ENCODE assay signal across 26 cellular contexts in genomic region chrX:133929836-133930464, GRCh38. TPM values are rescaled to one million over a fixed set of nuclear protein-coding genes. Genes with fewer than 3 reads are reported as not detected.
"Had no signal": no experiment of that assay in that cellular context is flagged by ENCODE, and none has a peak within 500 bp of the region (broad histone marks: within the 10 kb centered on the region; RNA-seq: fewer than 3 reads in every experiment).

No MANE protein-coding gene starts in this region.

- H3K36me3 Mint-ChIP-seq: naive B cell; stimulated activated naive B cell treated with anti-CD40 and anti-IgM and Interleukin-4, amounts not matched to agents 10 μg/mL and 1 μg/mL and 100 μg/mL, for 72 hours had no signal

- H3K27ac Mint-ChIP-seq: naive B cell; nephron progenitor cell; stimulated activated naive B cell treated with anti-CD40 and anti-IgM and Interleukin-4, amounts not matched to agents 10 μg/mL and 1 μg/mL and 100 μg/mL, for 72 hours; stimulated activated naive CD8-positive, alpha-beta T cell treated with anti-CD3 and anti-CD28 coated beads, Interleukin-15, amount 100 ng/mL, for 72 hours had no signal

- H3K27me3 Mint-ChIP-seq: stimulated activated naive CD8-positive, alpha-beta T cell treated with anti-CD3 and anti-CD28 coated beads, Interleukin-15, amount 100 ng/mL, for 72 hours had no signal

- H3K36me3 ChIP-seq: esophagus squamous epithelium, lower lobe of right lung, neutrophil, sigmoid colon, thoracic aorta, transverse colon had no signal

- H2AFZ ChIP-seq: hepatocyte had no signal

- H3K4me3 Mint-ChIP-seq: naive B cell; nephron progenitor cell; stimulated activated naive B cell treated with anti-CD40 and anti-IgM and Interleukin-4, amounts not matched to agents 10 μg/mL and 1 μg/mL and 100 μg/mL, for 72 hours; stimulated activated naive CD8-positive, alpha-beta T cell treated with anti-CD3 and anti-CD28 coated beads, Interleukin-15, amount 100 ng/mL, for 72 hours had no signal

- H3K79me2 ChIP-seq: hepatocyte had no signal

- H3K9me3 Mint-ChIP-seq: stimulated activated naive B cell treated with anti-CD40 and anti-IgM and Interleukin-4, amounts not matched to agents 10 μg/mL and 1 μg/mL and 100 μg/mL, for 72 hours; stimulated activated naive CD8-positive, alpha-beta T cell treated with anti-CD3 and anti-CD28 coated beads, Interleukin-15, amount 100 ng/mL, for 72 hours had no signal

- DNase-seq: central memory CD4-positive, alpha-beta T cell; cortex of kidney; dorsolateral prefrontal cortex; effector memory CD4-positive, alpha-beta T cell; esophagus squamous epithelium; foreskin melanocyte; head of caudate nucleus; lower lobe of right lung; mesenchymal stem cell; midbrain; naive B cell; nephron progenitor cell; posterior cingulate gyrus; sigmoid colon; stimulated activated CD4-positive, alpha-beta T cell treated with anti-CD3 and anti-CD28 coated beads, Interleukin-2, amount 100 ng/mL, for 24 hours; stimulated activated CD4-positive, alpha-beta T cell treated with anti-CD3 and anti-CD28 coated beads, Interleukin-4, amount 100 ng/mL, for 4 hours; stimulated activated naive B cell treated with anti-CD40 and anti-IgM and Interleukin-4, amounts not matched to agents 10 μg/mL and 1 μg/mL and 100 μg/mL, for 72 hours; stimulated activated naive CD8-positive, alpha-beta T cell treated with anti-CD3 and anti-CD28 coated beads, Interleukin-15, amount 100 ng/mL, for 72 hours; transverse colon had no signal

- H3K4me1 Mint-ChIP-seq: naive B cell; stimulated activated naive B cell treated with anti-CD40 and anti-IgM and Interleukin-4, amounts not matched to agents 10 μg/mL and 1 μg/mL and 100 μg/mL, for 72 hours; stimulated activated naive CD8-positive, alpha-beta T cell treated with anti-CD3 and anti-CD28 coated beads, Interleukin-15, amount 100 ng/mL, for 72 hours had no signal

- H3K27ac ChIP-seq: dorsolateral prefrontal cortex, esophagus squamous epithelium, hepatocyte, lower lobe of right lung, neutrophil, sigmoid colon, skin epidermis, thoracic aorta, transverse colon had no signal

- FAIRE-seq: endometrium had no signal

- H3K27me3 ChIP-seq: esophagus squamous epithelium, hepatocyte, neutrophil, sigmoid colon, transverse colon had no signal

- ATAC-seq: lower lobe of right lung; stimulated activated naive B cell treated with anti-CD40 and anti-IgM and Interleukin-4, amounts not matched to agents 10 μg/mL and 1 μg/mL and 100 μg/mL, for 72 hours; stimulated activated naive CD8-positive, alpha-beta T cell treated with anti-CD3 and anti-CD28 coated beads, Interleukin-15, amount 100 ng/mL, for 72 hours had no signal

- H3K4me3 ChIP-seq: dorsolateral prefrontal cortex, esophagus squamous epithelium, hepatocyte, lower lobe of right lung, sigmoid colon, skin epidermis, thoracic aorta, transverse colon had no signal

- H3K4me1 ChIP-seq: esophagus squamous epithelium, lower lobe of right lung, sigmoid colon, transverse colon had no signal

- H3K4me2 ChIP-seq: hepatocyte had no signal

- H3K9me3 ChIP-seq: esophagus squamous epithelium, lower lobe of right lung, neutrophil, sigmoid colon, thoracic aorta, transverse colon had no signal

RNA-seq across cellular contexts. Expression of gene GPC3, which starts 55.4 kb away (rescaled TPM):
- total RNA-seq: osteoblast, pulmonary artery endothelial cell had no signal
